In genomic region chr5:30237189-30237588, GRCh38 we compare ENCODE assay signal across 34 cellular contexts.
"Had no signal": no experiment of that assay in that cellular context is flagged by ENCODE, and none has a peak within 500 bp of the region (broad histone marks: within the 10 kb centered on the region; RNA-seq: fewer than 3 reads in every experiment).

No MANE protein-coding gene starts in this region.

- H3K27me3 ChIP-seq: MG63 had no signal

- H3K4me3 ChIP-seq: MG63 had no signal

- H3K36me3 ChIP-seq: MG63 had no signal

- H3K4me2 ChIP-seq: KMS-11 had no signal

- H3K9ac ChIP-seq: KMS-11 had no signal

- DNase-seq: Karpas-422, Kasumi-1, MG63, MM.1S, MV-4-11, NCI-H1048, NCI-H1092, NCI-H1092 treated with DMSO at 0.1 percent for 48 hours, NCI-H1105, NCI-H1105 treated with DMSO at 0.1 percent for 48 hours, NCI-H1417, NCI-H1417 treated with DMSO at 0.1 percent for 48 hours, NCI-H1436, NCI-H1436 treated with DMSO at 0.1 percent for 48 hours, NCI-H146, NCI-H1694, NCI-H1694 treated with DMSO at 0.1 percent for 48 hours, NCI-H187, NCI-H187 treated with DMSO at 0.1 percent for 48 hours, NCI-H1930, NCI-H2029, NCI-H2029 treated with DMSO at 0.1 percent for 48 hours, NCI-H2081, NCI-H2081 treated with DMSO at 0.1 percent for 48 hours, NCI-H2107, NCI-H2171, NCI-H2171 treated with DMSO at 0.1 percent for 48 hours, NCI-H2227 treated with DMSO at 0.1 percent for 48 hours, NCI-H226, NCI-H345, NCI-H446, NCI-H446 treated with DMSO at 0.1 percent for 48 hours, NCI-H510A had no signal

- H3K27ac ChIP-seq: KMS-11 had no signal
